Comparison of ENCODE assay signal across 1 cellular context in the genomic region with DNA sequence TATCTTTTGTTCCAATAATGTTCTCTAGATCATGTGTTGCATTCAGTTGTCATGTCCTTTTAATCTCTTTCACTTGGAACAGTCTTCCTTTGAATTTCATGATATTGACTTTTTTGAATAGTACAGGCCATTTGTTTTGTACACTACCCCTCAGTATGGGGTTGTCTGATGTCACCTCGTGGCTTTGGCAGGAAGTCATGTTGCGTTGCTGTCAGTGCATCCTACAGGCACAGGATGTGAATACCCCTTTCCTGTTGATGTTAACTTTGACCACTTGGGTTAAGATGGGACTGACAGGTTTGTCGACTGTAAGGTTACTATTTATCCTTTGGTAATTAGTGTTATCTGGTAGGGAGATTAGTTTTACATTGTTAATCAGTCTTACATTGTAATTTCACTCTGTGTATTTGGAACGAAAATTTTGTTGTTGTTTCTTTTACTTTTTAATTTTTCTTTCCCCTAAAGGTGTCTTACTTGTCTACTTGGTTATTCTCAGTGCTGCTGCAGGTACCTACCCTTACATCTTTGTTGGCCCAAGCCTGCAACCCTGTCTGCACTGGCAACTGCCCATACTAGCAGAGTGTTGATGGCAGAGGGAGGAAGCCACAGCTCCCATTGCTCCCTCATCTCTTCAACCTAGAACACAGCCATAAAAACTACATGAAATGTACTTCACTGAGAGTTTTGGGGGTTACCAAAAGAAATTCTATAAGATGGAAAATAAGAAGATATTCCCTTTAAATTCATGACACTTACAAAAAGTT.
TF ChIP-seq lines count a peak whose summit lies in the region.

No MANE protein-coding gene starts in this region.

TF ChIP-seq in GM12878, 131 proteins besides CTCF, POLR2A, EP300 and RAD21 (continued from another document):
- TF ChIP-seq, protein P1, sequence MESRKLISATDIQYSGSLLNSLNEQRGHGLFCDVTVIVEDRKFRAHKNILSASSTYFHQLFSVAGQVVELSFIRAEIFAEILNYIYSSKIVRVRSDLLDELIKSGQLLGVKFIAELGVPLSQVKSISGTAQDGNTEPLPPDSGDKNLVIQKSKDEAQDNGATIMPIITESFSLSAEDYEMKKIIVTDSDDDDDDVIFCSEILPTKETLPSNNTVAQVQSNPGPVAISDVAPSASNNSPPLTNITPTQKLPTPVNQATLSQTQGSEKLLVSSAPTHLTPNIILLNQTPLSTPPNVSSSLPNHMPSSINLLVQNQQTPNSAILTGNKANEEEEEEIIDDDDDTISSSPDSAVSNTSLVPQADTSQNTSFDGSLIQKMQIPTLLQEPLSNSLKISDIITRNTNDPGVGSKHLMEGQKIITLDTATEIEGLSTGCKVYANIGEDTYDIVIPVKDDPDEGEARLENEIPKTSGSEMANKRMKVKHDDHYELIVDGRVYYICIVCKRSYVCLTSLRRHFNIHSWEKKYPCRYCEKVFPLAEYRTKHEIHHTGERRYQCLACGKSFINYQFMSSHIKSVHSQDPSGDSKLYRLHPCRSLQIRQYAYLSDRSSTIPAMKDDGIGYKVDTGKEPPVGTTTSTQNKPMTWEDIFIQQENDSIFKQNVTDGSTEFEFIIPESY (IDR thresholded peaks at IDR 0.05) = no peak
- 0 out of 2 replicates have a peak, but pooled peaks have one; percentile 56 for TF ChIP-seq GABPA (IDR thresholded peaks at IDR 0.05; ENCODE audit: low read depth)
